Comparison of ENCODE assay signal across 10 cellular contexts in genomic region chr5:40442346-40442745, GRCh38.
A peak's percentile ranks its signal among the peaks of the same experiment; 100 is the strongest.
DNase-seq lines count a peak whose midpoint lies in the region; ATAC-seq and TF ChIP-seq lines count a peak whose summit lies in the region.
"Had no signal": no experiment of that assay in that cellular context is flagged by ENCODE, and none has a peak within 500 bp of the region (broad histone marks: within the 10 kb centered on the region; RNA-seq: fewer than 3 reads in every experiment).

No MANE protein-coding gene starts in this region.

- H3K9me3 Mint-ChIP-seq in activated T-helper 1 cell treated with anti-CD3 and anti-CD28 coated beads, Interleukin-12 subunit alpha, Interleukin-12 subunit beta, Interleukin-2, Interleukin-4 antibody, amounts not matched to agents 30 ng/mL and 10 ng/mL and 1 ng/mL, durations not matched to agents 14 hours and 24 hours and 36 hours, result peaks cover 39% of the 10 kb centered on the region
- no peaks in the 10 kb centered on the region for H3K9me3 Mint-ChIP-seq in MCF 10A (ENCODE audit: unreplicated experiment)

- peaks cover 5% of the 10 kb centered on the region for H3K9me3 ChIP-seq in mesenchymal stem cell (ENCODE audit: control insufficient read depth, low read length)
- H3K9me3 ChIP-seq: adrenal gland, vagina had no signal

- H2AK5ac ChIP-seq in mesenchymal stem cell (ENCODE audit: low read length, severe bottlenecking), result no peak overlapping the region

- H3K14ac ChIP-seq in mesenchymal stem cell (ENCODE audit: low read length in 2 of 2), result no peak overlapping the region

- 100% methylated on average over 1 of the region's 2 CpGs for WGBS in mesenchymal stem cell

- intact Hi-C loops in activated T-helper 1 cell treated with anti-CD3 and anti-CD28 coated beads, Interleukin-12 subunit alpha, Interleukin-12 subunit beta, Interleukin-2, Interleukin-4 antibody, amounts not matched to agents 30 ng/mL and 10 ng/mL and 1 ng/mL, durations not matched to agents 14 hours and 24 hours and 36 hours (cut with micrococcal nuclease), result loop anchor here (1.0 kb wide), 2 partner anchors 38 to 136 kb away; no protein-coding TSS in a partner anchor
- intact Hi-C loops in MCF 10A (cut with micrococcal nuclease), result no loop called here

- no peaks in the 10 kb centered on the region for H3K36me3 ChIP-seq in mesenchymal stem cell (ENCODE audit: control insufficient read depth in 1 of 2, insufficient read depth in 2 of 2, low read depth in 1 of 2, low read length in 2 of 2)
- H3K36me3 ChIP-seq: adrenal gland, vagina had no signal

- TF ChIP-seq CTCF in MCF 10A (IDR thresholded peaks at IDR 0.05; ENCODE audit: unreplicated experiment), result no peak

- no peak overlapping the region for H3K23ac ChIP-seq in mesenchymal stem cell (ENCODE audit: low read length in 2 of 2)

- no peaks in the 10 kb centered on the region for H3K27me3 ChIP-seq in mesenchymal stem cell (ENCODE audit: control insufficient read depth in 1 of 2, insufficient read depth in 1 of 2, low read length in 2 of 2)
- H3K27me3 ChIP-seq: adrenal gland, vagina had no signal

- no peak overlapping the region for H3K18ac ChIP-seq in mesenchymal stem cell (ENCODE audit: low read depth in 1 of 2, low read length in 2 of 2)

- no peak overlapping the region for H3K9ac ChIP-seq in mesenchymal stem cell (ENCODE audit: low read length)

- no peak overlapping the region for H2BK12ac ChIP-seq in mesenchymal stem cell (ENCODE audit: low read length in 2 of 2)

- no peaks in the 10 kb centered on the region for H3K79me1 ChIP-seq in mesenchymal stem cell (replicated peaks; ENCODE audit: low read length, poor library complexity, severe bottlenecking)

- H3K27me3 Mint-ChIP-seq in activated T-helper 1 cell treated with anti-CD3 and anti-CD28 coated beads, Interleukin-12 subunit alpha, Interleukin-12 subunit beta, Interleukin-2, Interleukin-4 antibody, amounts not matched to agents 30 ng/mL and 10 ng/mL and 1 ng/mL, durations not matched to agents 14 hours and 24 hours and 36 hours (ENCODE audit: insufficient read depth), result no peaks in the 10 kb centered on the region
- no peaks in the 10 kb centered on the region for H3K27me3 Mint-ChIP-seq in MCF 10A (ENCODE audit: insufficient read depth, unreplicated experiment)

- H3K27ac Mint-ChIP-seq in activated T-helper 1 cell treated with anti-CD3 and anti-CD28 coated beads, Interleukin-12 subunit alpha, Interleukin-12 subunit beta, Interleukin-2, Interleukin-4 antibody, amounts not matched to agents 30 ng/mL and 10 ng/mL and 1 ng/mL, durations not matched to agents 14 hours and 24 hours and 36 hours, result peak overlapping the region; percentile 87
- H3K27ac Mint-ChIP-seq in MCF 10A (ENCODE audit: low read depth, unreplicated experiment), result no peak overlapping the region

- POLR2A ChIA-PET in MCF 10A (lab: Yijun Ruan, JAX), result no interaction called here

- peaks cover 20% of the 10 kb centered on the region for H3K36me3 Mint-ChIP-seq in activated T-helper 1 cell treated with anti-CD3 and anti-CD28 coated beads, Interleukin-12 subunit alpha, Interleukin-12 subunit beta, Interleukin-2, Interleukin-4 antibody, amounts not matched to agents 30 ng/mL and 10 ng/mL and 1 ng/mL, durations not matched to agents 14 hours and 24 hours and 36 hours (ENCODE audit: low read depth)
- no peaks in the 10 kb centered on the region for H3K36me3 Mint-ChIP-seq in MCF 10A (ENCODE audit: insufficient read depth, unreplicated experiment)

- H4K91ac ChIP-seq in mesenchymal stem cell (ENCODE audit: low read length), result no peak overlapping the region

- no peak overlapping the region for H3K4me2 ChIP-seq in mesenchymal stem cell (ENCODE audit: low read length, poor library complexity, severe bottlenecking)

- H4K8ac ChIP-seq in mesenchymal stem cell (ENCODE audit: low read length), result no peak overlapping the region

- peak; percentile 77 for ATAC-seq in GM18861 (IDR thresholded peaks at IDR 0.05; ENCODE audit: unreplicated experiment)
- ATAC-seq in HG02973 (IDR thresholded peaks at IDR 0.05; ENCODE audit: unreplicated experiment), result peak; percentile 46
- no peak for ATAC-seq in HG02840 (IDR thresholded peaks at IDR 0.05; ENCODE audit: low FRiP score, unreplicated experiment)

- DNase-seq in activated T-helper 1 cell treated with anti-CD3 and anti-CD28 coated beads, Interleukin-12 subunit alpha, Interleukin-12 subunit beta, Interleukin-2, Interleukin-4 antibody, amounts not matched to agents 30 ng/mL and 10 ng/mL and 1 ng/mL, durations not matched to agents 14 hours and 24 hours and 36 hours (ENCODE audit: low spot score), result no peak
- peak; percentile 60 for DNase-seq in mesenchymal stem cell
- no peak for DNase-seq in MCF 10A (ENCODE audit: unreplicated experiment)
- DNase-seq in LoVo (ENCODE audit: low spot score), result no peak
- no peak for DNase-seq in NCI-H748 treated with DMSO at 0.1 percent for 48 hours (lab: John Stamatoyannopoulos, UW)
- DNase-seq: adrenal gland had no signal

- CTCF ChIA-PET in MCF 10A (lab: Yijun Ruan, JAX), result interaction anchor here (0.7 kb wide), 1 partner anchor 13 kb away, joined by 3 read pairs; no protein-coding TSS in a partner anchor

- H3K4me3 ChIP-seq in mesenchymal stem cell (ENCODE audit: insufficient read depth in 1 of 2, low read depth in 1 of 2, low read length in 2 of 2), result no peak overlapping the region
- H3K4me3 ChIP-seq: adrenal gland, vagina had no signal

- no peaks in the 10 kb centered on the region for H3K4me1 ChIP-seq in mesenchymal stem cell (ENCODE audit: control insufficient read depth, insufficient read depth, low read depth, low read length)
- H3K4me1 ChIP-seq: adrenal gland, vagina had no signal

- H2BK15ac ChIP-seq in mesenchymal stem cell (ENCODE audit: low read depth, poor library complexity, severe bottlenecking), result no peak overlapping the region

- no peak overlapping the region for H2BK120ac ChIP-seq in mesenchymal stem cell (ENCODE audit: low read depth, low read length)

- H2BK5ac ChIP-seq in mesenchymal stem cell (ENCODE audit: low read depth, low read length, poor library complexity, severe bottlenecking), result no peak overlapping the region

- H3K4me3 Mint-ChIP-seq in activated T-helper 1 cell treated with anti-CD3 and anti-CD28 coated beads, Interleukin-12 subunit alpha, Interleukin-12 subunit beta, Interleukin-2, Interleukin-4 antibody, amounts not matched to agents 30 ng/mL and 10 ng/mL and 1 ng/mL, durations not matched to agents 14 hours and 24 hours and 36 hours, result peak overlapping the region; percentile 11
- H3K4me3 Mint-ChIP-seq in MCF 10A (ENCODE audit: unreplicated experiment), result no peak overlapping the region

- no peak overlapping the region for H3K4ac ChIP-seq in mesenchymal stem cell (ENCODE audit: low read depth in 1 of 2, low read length in 2 of 2)

- H2AFZ ChIP-seq in mesenchymal stem cell (ENCODE audit: low read depth, low read length), result no peak overlapping the region

- no TSS peak for BruUV-seq in MCF 10A (replicated peaks; lab: Mats Ljungman, UMichigan)

- H3K4me1 Mint-ChIP-seq in activated T-helper 1 cell treated with anti-CD3 and anti-CD28 coated beads, Interleukin-12 subunit alpha, Interleukin-12 subunit beta, Interleukin-2, Interleukin-4 antibody, amounts not matched to agents 30 ng/mL and 10 ng/mL and 1 ng/mL, durations not matched to agents 14 hours and 24 hours and 36 hours (ENCODE audit: low read depth), result peaks cover 55% of the 10 kb centered on the region
- H3K4me1 Mint-ChIP-seq in MCF 10A (ENCODE audit: insufficient read depth, unreplicated experiment), result peaks cover 4% of the 10 kb centered on the region

- peak overlapping the region; percentile 56 for H3K27ac ChIP-seq in mesenchymal stem cell (ENCODE audit: low read length, poor library complexity, severe bottlenecking)
- H3K27ac ChIP-seq: adrenal gland, vagina had no signal
